ENCODE assay signal across 8 cellular contexts in the genomic region with DNA sequence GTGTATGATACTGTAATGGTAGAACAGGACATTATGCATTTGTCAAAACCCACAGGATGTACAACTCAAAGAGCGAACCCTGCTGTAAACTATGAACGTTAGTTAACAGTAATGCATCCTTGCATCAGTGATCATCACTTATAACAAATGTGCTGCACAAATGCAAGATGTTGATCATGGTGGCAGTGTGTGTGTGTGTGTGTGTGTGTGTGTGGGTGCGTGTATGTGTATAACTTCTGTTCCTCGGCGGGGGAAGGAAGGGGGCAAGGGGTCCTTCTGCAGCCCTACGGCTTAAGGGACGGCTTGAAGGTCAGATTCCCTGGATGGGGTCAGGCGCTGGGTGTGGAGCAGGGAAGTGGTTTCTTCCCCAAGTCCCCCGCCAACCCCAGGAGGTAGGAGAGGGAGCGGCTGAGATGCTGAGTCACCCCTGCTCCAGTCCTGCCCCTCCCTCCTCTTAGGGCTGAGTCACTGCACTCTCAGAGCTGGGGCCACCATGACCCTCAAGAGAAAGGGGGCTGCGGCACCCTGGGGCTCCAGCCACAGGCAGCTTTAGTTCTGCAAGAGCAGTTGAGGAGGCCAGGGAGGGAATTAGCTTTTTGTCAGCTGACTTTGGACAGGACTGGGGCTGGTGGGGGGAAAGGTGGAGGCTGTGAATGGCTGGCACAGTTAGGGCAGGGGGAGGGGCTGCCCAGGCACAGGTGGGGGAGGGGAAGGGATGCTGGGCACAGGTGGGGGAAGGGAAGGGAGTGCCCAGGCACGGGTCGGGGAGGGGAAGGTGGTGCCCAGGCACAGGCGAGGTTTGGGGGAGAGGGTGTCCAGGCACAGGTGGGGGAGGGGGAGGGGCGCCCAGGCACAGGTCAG.
A peak's percentile ranks its signal among the peaks of the same experiment; 100 is the strongest.
DNase-seq lines count a peak whose midpoint lies in the region; ATAC-seq lines count a peak whose summit lies in the region.

No MANE protein-coding gene starts in this region.

- peak overlapping the region; percentile 26 for H3K4me3 Mint-ChIP-seq in activated naive CD8-positive, alpha-beta T cell treated with anti-CD3 and anti-CD28 coated beads, Interleukin-2, amount 50 U/mL, for 24 hours

- peak; percentile 89 for ATAC-seq in activated naive CD8-positive, alpha-beta T cell treated with anti-CD3 and anti-CD28 coated beads, Interleukin-2, amount 50 U/mL, for 24 hours
- ATAC-seq in GM18519 (IDR thresholded peaks at IDR 0.05; ENCODE audit: low FRiP score, unreplicated experiment) (no peak), GM18873 (IDR thresholded peaks at IDR 0.05; ENCODE audit: low FRiP score, unreplicated experiment) (no peak)

- H3K27ac Mint-ChIP-seq in activated naive CD8-positive, alpha-beta T cell treated with anti-CD3 and anti-CD28 coated beads, Interleukin-2, amount 50 U/mL, for 24 hours, result peak overlapping the region; percentile 77

- peaks cover 20% of the 10 kb centered on the region for H3K4me1 Mint-ChIP-seq in activated naive CD8-positive, alpha-beta T cell treated with anti-CD3 and anti-CD28 coated beads, Interleukin-2, amount 50 U/mL, for 24 hours

- DNase-seq in NCI-H748 (lab: John Stamatoyannopoulos, UW; ENCODE audit: unreplicated experiment) (peak; percentile 34), NCI-H748 treated with DMSO at 0.1 percent for 48 hours (lab: John Stamatoyannopoulos, UW) (no peak), SIG-M5 treated with dmso at 0.1 percent for 504 hours (lab: John Stamatoyannopoulos, UW; ENCODE audit: unreplicated experiment) (peak; percentile 92), iPS DF 19.7 (ENCODE audit: low read depth, low spot score) (peak; percentile 80)
- DNase-seq in activated naive CD8-positive, alpha-beta T cell treated with anti-CD3 and anti-CD28 coated beads, Interleukin-2, amount 50 U/mL, for 24 hours, result peak; percentile 64
- DNase-seq in stimulated activated CD4-positive, alpha-beta T cell treated with anti-CD3 and anti-CD28 coated beads, Interleukin-15, amount 100 ng/mL, for 24 hours, result peak; percentile 69

- H3K36me3 Mint-ChIP-seq in activated naive CD8-positive, alpha-beta T cell treated with anti-CD3 and anti-CD28 coated beads, Interleukin-2, amount 50 U/mL, for 24 hours (ENCODE audit: low read depth), result no peaks in the 10 kb centered on the region

- no peaks in the 10 kb centered on the region for H3K27me3 Mint-ChIP-seq in activated naive CD8-positive, alpha-beta T cell treated with anti-CD3 and anti-CD28 coated beads, Interleukin-2, amount 50 U/mL, for 24 hours

- no peaks in the 10 kb centered on the region for H3K9me3 Mint-ChIP-seq in activated naive CD8-positive, alpha-beta T cell treated with anti-CD3 and anti-CD28 coated beads, Interleukin-2, amount 50 U/mL, for 24 hours
